Comparison of ENCODE assay signal across 21 cellular contexts in genomic region chr4:143363332-143363731, GRCh38.
"Had no signal": no experiment of that assay in that cellular context is flagged by ENCODE, and none has a peak within 500 bp of the region (broad histone marks: within the 10 kb centered on the region; RNA-seq: fewer than 3 reads in every experiment).

No MANE protein-coding gene starts in this region.

- DNase-seq: activated CD4-positive, alpha-beta T cell treated with anti-CD3 and anti-CD28 coated beads for 36 hours; activated CD4-positive, alpha-beta T cell treated with anti-CD3 and anti-CD28 coated beads, Interleukin-2, amount 50 U/mL, for 48 hours; activated naive CD4-positive, alpha-beta T cell; activated naive CD8-positive, alpha-beta T cell treated with anti-CD3 and anti-CD28 coated beads for 36 hours; activated T-cell treated with anti-CD3 and anti-CD28 coated beads for 4 hours; amniotic stem cell; caudate nucleus; endodermal cell; foreskin keratinocyte; kidney; left lung; mesenchymal stem cell; mucosa of descending colon; naive B cell; ovary; stimulated activated CD8-positive, alpha-beta memory T cell treated with anti-CD3 and anti-CD28 coated beads, Interleukin-4, amount 100 ng/mL, for 48 hours; stomach; upper lobe of right lung; WERI-Rb-1 had no signal

- H3K27ac Mint-ChIP-seq: activated CD4-positive, alpha-beta T cell treated with anti-CD3 and anti-CD28 coated beads for 36 hours; activated naive CD8-positive, alpha-beta T cell treated with anti-CD3 and anti-CD28 coated beads for 36 hours; endodermal cell had no signal

- H3K9me3 Mint-ChIP-seq: activated naive CD8-positive, alpha-beta T cell treated with anti-CD3 and anti-CD28 coated beads for 36 hours; endodermal cell had no signal

- ATAC-seq: activated CD4-positive, alpha-beta T cell treated with anti-CD3 and anti-CD28 coated beads for 36 hours; foreskin keratinocyte; left lung; mucosa of descending colon; upper lobe of right lung had no signal

- H3K27me3 Mint-ChIP-seq: activated CD4-positive, alpha-beta T cell treated with anti-CD3 and anti-CD28 coated beads for 36 hours; activated naive CD8-positive, alpha-beta T cell treated with anti-CD3 and anti-CD28 coated beads for 36 hours; naive B cell had no signal

- H3K27me3 ChIP-seq: foreskin keratinocyte, left lung, ovary, stomach, upper lobe of right lung had no signal

- H3K36me3 ChIP-seq: left lung, ovary, stomach, upper lobe of right lung, WERI-Rb-1 had no signal

- H3K9me3 ChIP-seq: left lung, mucosa of descending colon, ovary, stomach, upper lobe of right lung had no signal

- H3K27ac ChIP-seq: epithelial cell of prostate, foreskin keratinocyte, ovary, SK-N-MC, upper lobe of right lung, WERI-Rb-1 had no signal

- H3K4me3 ChIP-seq: left lung, mucosa of descending colon, ovary, SK-N-MC, stomach, upper lobe of right lung had no signal

- H3K4me3 Mint-ChIP-seq: activated CD4-positive, alpha-beta T cell treated with anti-CD3 and anti-CD28 coated beads for 36 hours; activated naive CD8-positive, alpha-beta T cell treated with anti-CD3 and anti-CD28 coated beads for 36 hours; endodermal cell had no signal
